ENCODE assay signal across 13 cellular contexts in the genomic region with DNA sequence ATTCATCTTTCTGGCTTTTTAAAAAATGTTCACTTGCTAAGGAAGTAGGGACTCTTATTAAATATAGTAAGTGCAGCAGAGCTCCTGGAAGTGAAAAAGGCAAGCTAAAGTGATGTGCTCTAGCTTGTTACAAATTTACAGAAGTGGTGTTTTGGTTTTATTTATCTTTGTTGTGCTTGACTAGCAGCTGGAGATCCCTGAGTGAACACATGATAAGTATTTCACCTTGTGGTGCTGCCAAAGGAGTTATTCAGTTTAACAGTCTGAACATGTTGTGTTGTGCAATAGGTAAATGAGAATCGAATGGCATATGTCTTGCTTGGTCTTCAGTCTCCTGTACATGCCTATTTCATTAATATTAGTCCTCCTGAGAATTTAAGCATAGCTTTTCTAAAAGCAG.
A peak's percentile ranks its signal among the peaks of the same experiment; 100 is the strongest.
DNase-seq lines count a peak whose midpoint lies in the region; ATAC-seq, FAIRE-seq and TF ChIP-seq lines count a peak whose summit lies in the region.
"Had no signal": no experiment of that assay in that cellular context is flagged by ENCODE, and none has a peak within 500 bp of the region (broad histone marks: within the 10 kb centered on the region; RNA-seq: fewer than 3 reads in every experiment).

No MANE protein-coding gene starts in this region.

- CTCF ChIA-PET in A673 (lab: Charles Lee), result no interaction called here

- no TSS peak for BruUV-seq in A673 (replicated peaks; lab: Mats Ljungman, UMichigan)

- FAIRE-seq in GM19239 (lab: Jason Lieb, UNC), result no peak
- no peak for FAIRE-seq in HTR-8/SVneo (lab: Jason Lieb, UNC)
- FAIRE-seq: small intestine had no signal

- peak overlapping the region; percentile 12 for H3K27ac ChIP-seq in A673 (ENCODE audit: low read depth, low read length, poor library complexity, severe bottlenecking)
- no peak overlapping the region for H3K27ac ChIP-seq in RWPE2 (ENCODE audit: poor library complexity, severe bottlenecking)
- H3K27ac ChIP-seq: BLaER1 had no signal

- H3K27me3 ChIP-seq in A673 (replicated peaks; ENCODE audit: insufficient read depth, low read depth, low read length, poor library complexity) (no peaks in the 10 kb centered on the region), RWPE2 (ENCODE audit: insufficient read depth, poor library complexity, severe bottlenecking) (no peaks in the 10 kb centered on the region)
- H3K27me3 ChIP-seq: BLaER1 had no signal

- no peak for TF ChIP-seq CTCF in A673 (conservative IDR thresholded peaks at IDR 0.05; ENCODE audit: low read depth, low read length)
- TF ChIP-seq CTCF in RWPE2 (IDR thresholded peaks at IDR 0.05; ENCODE audit: poor library complexity, severe bottlenecking), result no peak

- ATAC-seq in GM19438 (IDR thresholded peaks at IDR 0.05; ENCODE audit: low read depth, unreplicated experiment) (peak; percentile 68), RWPE2 (ENCODE audit: low read depth) (peak; percentile 61; the same call in 2 of the 3 replicates), GM18870 (IDR thresholded peaks at IDR 0.05; ENCODE audit: unreplicated experiment) (no peak)
- ATAC-seq: activated naive CD4-positive, alpha-beta T cell treated with anti-CD3 and anti-CD28 coated beads, Interleukin-2, amount 50 U/mL, for 72 hours had no signal

- H3K9me3 ChIP-seq in A673 (ENCODE audit: low read depth, low read length, poor library complexity, severe bottlenecking), result no peaks in the 10 kb centered on the region
- H3K9me3 ChIP-seq in RWPE2 (ENCODE audit: severe bottlenecking), result no peaks in the 10 kb centered on the region
- H3K9me3 ChIP-seq: BLaER1 had no signal

- DNase-seq in A673 (ENCODE audit: low spot score), result peak; percentile 19
- DNase-seq in RWPE2 (ENCODE audit: low spot score), result no peak
- peak; percentile 78 for DNase-seq in iris pigment epithelial cell (ENCODE audit: low read depth)
- no peak for DNase-seq in activated CD8-positive, alpha-beta memory T cell treated with anti-CD3 and anti-CD28 coated beads, Interleukin-2, amount 50 U/mL, for 4 hours
- no peak for DNase-seq in GM19239 (ENCODE audit: insufficient read length, low spot score)
- no peak for DNase-seq in HTR-8/SVneo (ENCODE audit: insufficient read length, low spot score)
- DNase-seq: SHP77; small intestine; stimulated activated naive CD4-positive, alpha-beta T cell had no signal

- POLR2A ChIA-PET in A673 (lab: Charles Lee; ENCODE audit: low non-redundant PET), result no interaction called here

- H3K4me3 ChIP-seq in A673 (ENCODE audit: low read depth, low read length, poor library complexity, severe bottlenecking) (no peak overlapping the region), RWPE2 (ENCODE audit: severe bottlenecking) (no peak overlapping the region)
- H3K4me3 ChIP-seq: BLaER1 had no signal

- H3K4me1 ChIP-seq in A673 (ENCODE audit: insufficient read depth, low read length, poor library complexity, severe bottlenecking), result peaks cover 69% of the 10 kb centered on the region
- H3K4me1 ChIP-seq in RWPE2 (ENCODE audit: insufficient read depth, poor library complexity, severe bottlenecking), result no peaks in the 10 kb centered on the region
- H3K4me1 ChIP-seq: BLaER1 had no signal

- peaks cover 43% of the 10 kb centered on the region for H3K36me3 ChIP-seq in A673 (ENCODE audit: insufficient read depth, low read length, poor library complexity, severe bottlenecking)
- H3K36me3 ChIP-seq in RWPE2 (ENCODE audit: low read depth), result no peaks in the 10 kb centered on the region
- H3K36me3 ChIP-seq: BLaER1 had no signal

- intact Hi-C loops in A673 (cut with micrococcal nuclease; ENCODE audit: unreplicated experiment), result no loop called here

Comparison
In these comparisons a context has a peak if more than half of its experiments do, and no peak if none do; other contexts are left out.
1. DNase-seq: peak in A673 (single experiment) and iris pigment epithelial cell (single experiment); none in RWPE2 (single experiment), activated CD8-positive, alpha-beta memory T cell treated with anti-CD3 and anti-CD28 coated beads, Interleukin-2, amount 50 U/mL, for 4 hours (single experiment), GM19239 (single experiment) and HTR-8/SVneo (single experiment).